In the genomic region with DNA sequence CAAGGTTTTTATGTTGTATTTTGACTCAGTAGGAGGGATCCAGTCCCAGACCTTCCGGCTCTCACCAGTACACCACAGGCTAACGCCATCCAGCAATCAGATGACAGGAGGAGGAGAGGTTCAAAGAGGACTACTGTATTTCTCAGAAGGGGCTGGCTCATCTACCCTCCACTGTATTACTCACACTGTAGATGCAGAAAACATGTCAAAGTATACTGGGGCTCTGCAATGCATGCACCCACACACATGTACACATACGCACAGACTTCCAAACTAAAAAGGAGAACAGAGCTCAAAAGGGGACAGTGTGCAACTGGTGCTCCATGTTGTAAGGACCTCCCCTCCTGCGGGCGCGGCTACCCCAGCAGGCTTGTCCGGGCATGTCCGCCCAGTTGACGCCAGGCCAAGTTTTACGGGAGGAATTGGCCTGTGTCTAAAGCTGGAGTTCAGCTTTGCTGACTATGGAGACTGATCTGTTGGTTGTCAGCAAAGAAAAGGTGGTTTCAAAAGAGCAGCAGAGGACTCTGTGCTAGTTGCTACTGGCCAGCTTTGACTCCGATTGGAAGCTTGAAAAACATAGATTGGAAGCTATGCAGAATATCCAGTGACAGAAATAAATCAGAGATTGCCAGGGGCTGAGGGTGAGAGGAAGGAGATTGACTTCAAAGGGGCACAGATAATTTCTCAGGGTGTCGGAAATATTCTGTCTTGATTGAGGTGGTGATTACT, we compare ENCODE assay signal across 8 cellular contexts.
DNase-seq lines count a peak whose midpoint lies in the region; ATAC-seq and TF ChIP-seq lines count a peak whose summit lies in the region.

No MANE protein-coding gene starts in this region.

- peak overlapping the region in 1 of 2 donors; percentile 18 for H3K9ac ChIP-seq in stomach smooth muscle (ENCODE audit: low read length in 2 of 2)

- H3K27me3 ChIP-seq in ACC112 (ENCODE audit: insufficient read depth, low read length) (no peaks in the 10 kb centered on the region), left lung (no peaks in the 10 kb centered on the region), stomach smooth muscle (ENCODE audit: control insufficient read depth in 1 of 2, insufficient read depth in 2 of 2, low read length in 2 of 2) (no peaks in the 10 kb centered on the region)

- 0 out of 2 replicates have a peak, but pooled peaks cover 3% of the 10 kb centered on the region for H3K36me3 ChIP-seq in ACC112 (ENCODE audit: insufficient read depth, low read length)
- no peaks in the 10 kb centered on the region; the same call in 1 of the 2 replicates for H3K36me3 ChIP-seq in OCI-LY7 (ENCODE audit: insufficient read depth, low read length)
- no peaks in the 10 kb centered on the region for H3K36me3 ChIP-seq in left lung
- H3K36me3 ChIP-seq in stomach smooth muscle (ENCODE audit: control insufficient read depth in 2 of 2, insufficient read depth in 2 of 2, low read length in 2 of 2) = no peaks in the 10 kb centered on the region

- peak overlapping the region; percentile 23 for H3K27ac ChIP-seq in ACC112 (ENCODE audit: low read depth, low read length)
- no peak overlapping the region for H3K27ac ChIP-seq in OCI-LY7 (ENCODE audit: low read depth, low read length, poor library complexity, severe bottlenecking)
- peak overlapping the region; percentile 48 to 62 for H3K27ac ChIP-seq in left lung
- H3K27ac ChIP-seq in stomach smooth muscle (ENCODE audit: low read length) = peak overlapping the region; percentile 3

- H3K4me1 ChIP-seq in ACC112 (ENCODE audit: control insufficient read depth, insufficient read depth, low read length, unreplicated experiment) (peaks cover 10% of the 10 kb centered on the region), OCI-LY7 (ENCODE audit: insufficient read depth, low read length, poor library complexity, severe bottlenecking) (peaks cover 54% of the 10 kb centered on the region), left lung (peaks cover 10 to 45% of the 10 kb centered on the region in 2 donors), stomach smooth muscle (ENCODE audit: control insufficient read depth, insufficient read depth, low read length) (peaks cover 17% of the 10 kb centered on the region)

- H3K9me3 ChIP-seq in OCI-LY7 (ENCODE audit: low read length) = peaks cover 23% of the 10 kb centered on the region; the same call in 1 of the 2 replicates
- H3K9me3 ChIP-seq in left lung = peaks cover 0 to 5% of the 10 kb centered on the region in 2 donors
- no peaks in the 10 kb centered on the region for H3K9me3 ChIP-seq in stomach smooth muscle (ENCODE audit: control insufficient read depth in 2 of 2, low read length in 2 of 2)

- no peak for TF ChIP-seq CTCF in OCI-LY7 (conservative IDR thresholded peaks at IDR 0.05; ENCODE audit: low read length)
- TF ChIP-seq CTCF in left lung (IDR thresholded peaks at IDR 0.05) = no peak

- peak overlapping the region; percentile 15; the same call in 1 of the 2 replicates for H3K4me2 ChIP-seq in OCI-LY7 (ENCODE audit: low read length)

- DNase-seq in GOT3 (lab: John Stamatoyannopoulos, UW) = peak; percentile 25
- DNase-seq in OCI-LY7 (ENCODE audit: low spot score) = no peak
- DNase-seq in cerebellum (ENCODE audit: low spot score) = peak; percentile 38
- DNase-seq in left lung = peak; percentile 88 to 90

- no peaks in the 10 kb centered on the region for H3K9me2 ChIP-seq in OCI-LY7 (ENCODE audit: insufficient read depth, low read length)

- POLR2A ChIA-PET in OCI-LY7 (lab: Charles Lee) = interaction anchor here (0.5 to 5.2 kb wide), 6 partner anchors 11 to 358 kb away, joined by 3 to 46 read pairs (median 4); no protein-coding TSS in a partner anchor

- CTCF ChIA-PET in OCI-LY7 (lab: Charles Lee; ENCODE audit: unreplicated experiment) = no interaction called here

- H4K20me1 ChIP-seq in OCI-LY7 (ENCODE audit: insufficient read depth, low read length) = no peaks in the 10 kb centered on the region

- intact Hi-C loops in OCI-LY7 (cut with micrococcal nuclease; ENCODE audit: unreplicated experiment) = loop anchor here (5.0 kb wide), 2 partner anchors 383 to 447 kb away; no protein-coding TSS in a partner anchor
- intact Hi-C loops in left lung (cut with DNase I) = loop anchor here in 1 of 2 donors (10.0 kb wide), 1 partner anchor 355 kb away; no protein-coding TSS in a partner anchor

- no TSS peak for BruUV-seq in OCI-LY7 (replicated peaks; lab: Mats Ljungman, UMichigan)

- peak overlapping the region; percentile 34 for H2AFZ ChIP-seq in ACC112 (ENCODE audit: low read length, unreplicated experiment)
- peak overlapping the region; percentile 73; the same call in 1 of the 2 replicates for H2AFZ ChIP-seq in OCI-LY7 (ENCODE audit: low read length)

- H3K4me3 ChIP-seq in ACC112 (ENCODE audit: low read depth, low read length) (no peak overlapping the region), OCI-LY7 (ENCODE audit: low read depth, low read length, poor library complexity, severe bottlenecking) (no peak overlapping the region), left lung (no peak overlapping the region), stomach smooth muscle (ENCODE audit: low read length in 2 of 2) (peak overlapping the region; percentile 51 to 60)

- ATAC-seq in left lung = peak; percentile 89
- ATAC-seq in HG02678 (IDR thresholded peaks at IDR 0.05; ENCODE audit: unreplicated experiment) = no peak
- ATAC-seq in HG03442 (IDR thresholded peaks at IDR 0.05; ENCODE audit: unreplicated experiment) = no peak

- no peaks in the 10 kb centered on the region for H3K79me2 ChIP-seq in ACC112 (ENCODE audit: control insufficient read depth, insufficient read depth, low read length, unreplicated experiment)
- H3K79me2 ChIP-seq in OCI-LY7 (ENCODE audit: insufficient read depth, low read depth, low read length) = no peaks in the 10 kb centered on the region

Comparison
In these comparisons a context has a peak if more than half of its experiments do, and no peak if none do; other contexts are left out.
1. H3K4me3 ChIP-seq: peak in stomach smooth muscle (2 of 2); none in ACC112 (single experiment), OCI-LY7 (single experiment) and left lung (0 of 2).